In the genomic region with DNA sequence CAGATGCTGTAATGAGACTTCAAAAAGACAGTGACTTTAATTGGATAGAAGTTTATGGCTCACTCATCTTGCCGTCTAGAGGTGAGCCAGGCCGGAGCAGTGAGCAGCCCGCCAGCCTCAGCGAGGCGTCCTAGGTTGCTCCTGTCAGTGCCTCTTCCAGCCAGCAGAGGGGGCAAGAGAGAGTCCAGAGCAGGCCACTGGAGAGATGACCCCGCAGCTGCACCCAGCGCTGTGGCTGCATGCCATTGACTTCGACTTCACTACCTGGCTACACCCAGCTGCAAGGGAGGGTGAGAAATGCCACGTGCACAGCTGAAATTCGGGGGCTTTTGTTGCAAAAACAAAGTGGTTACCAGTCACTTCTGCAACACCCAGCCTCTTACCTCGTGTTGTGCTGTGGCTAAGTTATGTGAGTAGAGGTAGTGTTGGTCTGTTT, we compare ENCODE assay signal across 8 cellular contexts. TPM values are rescaled to one million over a fixed set of nuclear protein-coding genes. Genes with fewer than 3 reads are reported as not detected.
DNase-seq lines count a peak whose midpoint lies in the region; ATAC-seq and TF ChIP-seq lines count a peak whose summit lies in the region.

No MANE protein-coding gene starts in this region.

- no peaks in the 10 kb centered on the region for H3K9me3 Mint-ChIP-seq in type B pancreatic cell

- no peaks in the 10 kb centered on the region for H3K9me3 ChIP-seq in parathyroid adenoma (ENCODE audit: control insufficient read depth, low read length)

- H3K27ac Mint-ChIP-seq in type B pancreatic cell, result peak overlapping the region; percentile 59

- peak overlapping the region; percentile 34; the same call in 1 of the 2 replicates for H3K4me2 ChIP-seq in KMS-11
- peak overlapping the region; percentile 23 for H3K4me2 ChIP-seq in parathyroid adenoma (ENCODE audit: low read length)

- H3K27ac ChIP-seq in KMS-11 (peak overlapping the region; percentile 3; the same call in 1 of the 2 replicates), RWPE1 (no peak overlapping the region), parathyroid adenoma (peak overlapping the region; percentile 34)

- DNase-seq in GM06990 (ENCODE audit: extremely low read depth, insufficient read length), result peak; percentile 61
- peak; percentile 60 for DNase-seq in RWPE1 (ENCODE audit: low spot score)
- DNase-seq in activated effector memory CD4-positive, alpha-beta T cell treated with anti-CD3 and anti-CD28 coated beads, Interleukin-2, amount 50 U/mL, for 16 hours, result peak; percentile 90
- DNase-seq in globus pallidus (ENCODE audit: low spot score), result peak; percentile 68
- DNase-seq in type B pancreatic cell (ENCODE audit: extremely low spot score, unreplicated experiment), result peak; percentile 89

- H3K4me3 ChIP-seq in GM06990 (replicated peaks; ENCODE audit: low read depth, low read length) (no peak overlapping the region), KMS-11 (IDR thresholded peaks at IDR 0.05; ENCODE audit: insufficient read depth, low read depth, low read length) (no peak overlapping the region), parathyroid adenoma (ENCODE audit: low read depth, low read length) (no peak overlapping the region)

- H3K27me3 ChIP-seq in GM06990 (replicated peaks; ENCODE audit: control insufficient read depth, insufficient read depth, low read length) (no peaks in the 10 kb centered on the region), KMS-11 (ENCODE audit: insufficient read depth, low read depth) (no peaks in the 10 kb centered on the region), parathyroid adenoma (ENCODE audit: control insufficient read depth, insufficient read depth, low read length) (no peaks in the 10 kb centered on the region)

- no peaks in the 10 kb centered on the region for H4K20me1 ChIP-seq in KMS-11 (ENCODE audit: insufficient read depth)

- H3K36me3 ChIP-seq in GM06990 (ENCODE audit: control insufficient read depth, insufficient read depth, low read length) (peaks cover 8% of the 10 kb centered on the region), KMS-11 (ENCODE audit: insufficient read depth) (no peaks in the 10 kb centered on the region), parathyroid adenoma (ENCODE audit: control insufficient read depth, insufficient read depth, low read length) (no peaks in the 10 kb centered on the region)

- H3K4me1 ChIP-seq in KMS-11 (ENCODE audit: low read depth, poor library complexity, severe bottlenecking) (peaks cover 36% of the 10 kb centered on the region), parathyroid adenoma (peaks cover 20% of the 10 kb centered on the region)

- H2AFZ ChIP-seq in KMS-11 (ENCODE audit: low read depth) (peak overlapping the region; percentile 28; the same call in 1 of the 2 replicates), parathyroid adenoma (peak overlapping the region; percentile 8)

- peaks cover 38% of the 10 kb centered on the region for H3K4me1 Mint-ChIP-seq in type B pancreatic cell (ENCODE audit: unreplicated experiment)

- H3K27me3 Mint-ChIP-seq in type B pancreatic cell, result no peaks in the 10 kb centered on the region

- peak; percentile 91 for ATAC-seq in GM21825 (IDR thresholded peaks at IDR 0.05; ENCODE audit: unreplicated experiment)

- TF ChIP-seq CTCF in GM06990 (IDR thresholded peaks at IDR 0.05; ENCODE audit: insufficient read depth, low read length, poor library complexity, severe bottlenecking) (peak; percentile 97), KMS-11 (conservative IDR thresholded peaks at IDR 0.05; ENCODE audit: low read depth, low read length) (peak; percentile 98), RWPE1 (conservative IDR thresholded peaks at IDR 0.05; ENCODE audit: low read depth) (peak; percentile 99), parathyroid adenoma (IDR thresholded peaks at IDR 0.05) (peak; percentile 97), type B pancreatic cell (conservative IDR thresholded peaks at IDR 0.05) (peak; percentile 97)

- CTCF ChIA-PET in RWPE1 (lab: Yijun Ruan, JAX), result interaction anchor here (0.6 to 0.8 kb wide), 7 partner anchors 16 to 555 kb away, joined by 3 to 5 read pairs (median 4); no protein-coding TSS in a partner anchor

- no peak overlapping the region for H3K4me3 Mint-ChIP-seq in type B pancreatic cell

- POLR2A ChIA-PET in RWPE1 (lab: Yijun Ruan, JAX; ENCODE audit: low non-redundant PET), result no interaction called here

- peaks cover 18% of the 10 kb centered on the region for H3K36me3 Mint-ChIP-seq in type B pancreatic cell

- H3K9ac ChIP-seq in KMS-11 (no peak overlapping the region), parathyroid adenoma (no peak overlapping the region)

- H3K79me2 ChIP-seq in KMS-11 (ENCODE audit: insufficient read depth, low read depth) (no peaks in the 10 kb centered on the region), parathyroid adenoma (peaks cover 4% of the 10 kb centered on the region)

RNA-seq across cellular contexts. Expression of a gene that starts 26.5 kb away (rescaled TPM):
- 49.3 and 54.3 TPM in 2 replicates for total RNA-seq in type B pancreatic cell (ENCODE audit: low replicate concordance)

RNA-seq across cellular contexts. Expression of a gene that starts 41.7 kb away (rescaled TPM):
- 13.0 and 83.0 TPM in 2 replicates for total RNA-seq in type B pancreatic cell (ENCODE audit: low replicate concordance)
